In the genomic region with DNA sequence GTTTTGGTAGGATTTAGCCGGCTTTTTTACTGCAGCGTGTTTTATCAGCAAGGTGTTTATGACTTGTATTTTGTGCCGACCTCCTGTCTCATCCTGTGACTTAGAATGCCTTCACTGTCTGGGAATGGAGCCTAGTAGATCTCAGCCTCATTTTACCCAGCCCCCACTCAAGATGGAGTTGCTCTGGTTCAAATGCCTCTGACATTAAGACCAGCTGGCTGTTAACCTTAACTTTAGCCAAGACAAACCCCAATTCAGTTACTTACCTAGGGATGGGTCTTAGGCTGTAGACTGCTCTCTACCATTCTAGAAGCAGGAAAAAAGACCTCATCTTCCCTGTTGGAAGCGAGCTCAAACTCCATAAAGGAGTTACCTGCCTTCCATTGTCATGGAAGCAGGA, we compare ENCODE assay signal across 8 cellular contexts. TPM values are rescaled to one million over a fixed set of nuclear protein-coding genes. Genes with fewer than 3 reads are reported as not detected.
DNase-seq lines count a peak whose midpoint lies in the region; ATAC-seq, FAIRE-seq and TF ChIP-seq lines count a peak whose summit lies in the region.
"Not testable (repeated sequence)": the region's sequence is repeated elsewhere in the genome, so short reads cannot be mapped to it uniquely, and the experiment has no call there.

No MANE protein-coding gene starts in this region.

- not testable (repeated sequence) for H3K4me3 Mint-ChIP-seq in GM23338
- peak overlapping the region; percentile 78 for H3K4me3 Mint-ChIP-seq in WTC11
- H3K4me3 Mint-ChIP-seq in activated T-helper 17 cell treated with anti-CD3 and anti-CD28 coated beads, Interleukin-2, amount 50 U/mL, for 72 hours = peak overlapping the region; percentile 73
- H3K4me3 Mint-ChIP-seq in brain = peak overlapping the region in 3 of 5 experiments; percentile 34 to 88 (median 87)
- peak overlapping the region; percentile 8 for H3K4me3 Mint-ChIP-seq in mesothelial cell of epicardium
- peak overlapping the region; percentile 56 to 82 (median 72) for H3K4me3 Mint-ChIP-seq in nephron
- peak overlapping the region; percentile 45 for H3K4me3 Mint-ChIP-seq in type B pancreatic cell

- not testable (repeated sequence) for H4K5ac ChIP-seq in H1 (ENCODE audit: insufficient read length, low read depth, low read length)

- POLR2A ChIA-PET in WTC11 (lab: Charles Lee) = interaction anchor here (1.2 kb wide), 1 partner anchor 69 kb away, joined by 3 read pairs; no protein-coding TSS in a partner anchor
- POLR2A ChIA-PET in H1 (lab: Charles Lee; ENCODE audit: partially characterized antibody) = interaction anchor here (1.2 to 3.5 kb wide), 2 partner anchors 13 to 123 kb away, joined by 3 to 32 read pairs; no protein-coding TSS in a partner anchor

- H3K4me1 ChIP-seq in GM23338 (ENCODE audit: insufficient read depth) (peaks cover 38% of the 10 kb centered on the region), H1 (replicated peaks in 1 of 4; ENCODE audit: control insufficient read depth in 3 of 4, insufficient read depth in 4 of 4, low read length in 3 of 4) (peaks cover 6 to 23% (median 11%) of the 10 kb centered on the region in 4 experiments)

- not testable (repeated sequence) for TF ChIP-seq POLR2A in H1 (IDR thresholded peaks at IDR 0.05; ENCODE audit: control extremely low read depth in 1 of 2, low read depth in 2 of 2, low read length in 2 of 2)

- H3K79me2 ChIP-seq in GM23338 (replicated peaks; ENCODE audit: insufficient read depth) (peaks cover 31% of the 10 kb centered on the region), H1 (ENCODE audit: control insufficient read depth in 1 of 2, insufficient read depth in 2 of 2, low read length in 2 of 2) (peaks cover 3 to 25% of the 10 kb centered on the region in 2 experiments; a peak in 3 of 4 replicates)

- H3K36me3 Mint-ChIP-seq in GM23338 (ENCODE audit: low read depth) (peaks cover 32% of the 10 kb centered on the region), WTC11 (peaks cover 32% of the 10 kb centered on the region)
- H3K36me3 Mint-ChIP-seq in activated T-helper 17 cell treated with anti-CD3 and anti-CD28 coated beads, Interleukin-2, amount 50 U/mL, for 72 hours (ENCODE audit: low read depth); brain; mesothelial cell of epicardium; nephron (ENCODE audit: low read depth); type B pancreatic cell: not testable (repeated sequence)

- not testable (repeated sequence) for H3K27me3 ChIP-seq in GM23338 (ENCODE audit: insufficient read depth); H1 (replicated peaks in 1 of 4; ENCODE audit: control insufficient read depth in 3 of 4, extremely low read depth in 1 of 4, insufficient read depth in 3 of 4, low read length in 3 of 4)

- H3K9me3 ChIP-seq in H1 (ENCODE audit: insufficient read depth in 2 of 2, low read depth in 1 of 2, low read length in 1 of 2) = not testable (repeated sequence)

- H3K18ac ChIP-seq in H1 (ENCODE audit: extremely low read depth, low read length) = 0 out of 2 replicates have a peak overlapping the region, but pooled peaks have one; percentile 6

- H3K79me1 ChIP-seq in H1 (ENCODE audit: low read depth, low read length) = not testable (repeated sequence)

- not testable (repeated sequence) for ATAC-seq in GM23338; WTC11; activated T-helper 17 cell treated with anti-CD3 and anti-CD28 coated beads, Interleukin-2, amount 50 U/mL, for 72 hours (replicated peaks)

- H3K23me2 ChIP-seq in H1 (ENCODE audit: low read depth, low read length) = peaks cover 10% of the 10 kb centered on the region

- not testable (repeated sequence) for H2BK5ac ChIP-seq in H1 (ENCODE audit: low read depth, low read length)

- not testable (repeated sequence) for H3K27me3 Mint-ChIP-seq in GM23338 (ENCODE audit: insufficient read depth, low read depth, poor library complexity); WTC11 (ENCODE audit: low read depth); activated T-helper 17 cell treated with anti-CD3 and anti-CD28 coated beads, Interleukin-2, amount 50 U/mL, for 72 hours; brain; mesothelial cell of epicardium (ENCODE audit: low read depth); type B pancreatic cell
- peaks cover 25% of the 10 kb centered on the region for H3K27me3 Mint-ChIP-seq in nephron (ENCODE audit: low read depth)

- peak overlapping the region; percentile 19 for H2AFZ ChIP-seq in GM23338
- not testable (repeated sequence) for H2AFZ ChIP-seq in H1 (ENCODE audit: low read length)

- H3K9me3 Mint-ChIP-seq in GM23338 (peaks cover 36% of the 10 kb centered on the region), WTC11 (peaks cover 25% of the 10 kb centered on the region), brain (peaks cover 7 to 12% (median 8%) of the 10 kb centered on the region in 5 experiments), nephron (peaks cover 12% of the 10 kb centered on the region)
- H3K9me3 Mint-ChIP-seq in activated T-helper 17 cell treated with anti-CD3 and anti-CD28 coated beads, Interleukin-2, amount 50 U/mL, for 72 hours; mesothelial cell of epicardium; type B pancreatic cell: not testable (repeated sequence)

- peak overlapping the region; percentile 75 for H2BK12ac ChIP-seq in H1 (ENCODE audit: low read depth, low read length)

- TF ChIP-seq CTCF in GM23338 (conservative IDR thresholded peaks at IDR 0.05; ENCODE audit: low read depth in 2 of 2); WTC11 (IDR thresholded peaks at IDR 0.05); brain (conservative IDR thresholded peaks at IDR 0.05); H1 (IDR thresholded peaks at IDR 0.05; ENCODE audit: control extremely low read depth in 1 of 3, insufficient read depth in 1 of 3, low read depth in 1 of 3, low read length in 3 of 3); mesothelial cell of epicardium (IDR thresholded peaks at IDR 0.05; ENCODE audit: unreplicated experiment); nephron (IDR thresholded peaks at IDR 0.05; ENCODE audit: unreplicated experiment in 3 of 3); type B pancreatic cell (conservative IDR thresholded peaks at IDR 0.05): not testable (repeated sequence)

- not testable (repeated sequence) for H3K23ac ChIP-seq in H1 (ENCODE audit: insufficient read length)

- peak overlapping the region; percentile 82; the same call in 1 of the 2 replicates for H3K4me2 ChIP-seq in GM23338
- peak overlapping the region in 1 of 2 experiments; percentile 77; a peak in 1 of 4 replicates for H3K4me2 ChIP-seq in H1 (ENCODE audit: insufficient read depth in 1 of 2, low read depth in 2 of 2, low read length in 2 of 2)

- not testable (repeated sequence) for H3K56ac ChIP-seq in H1 (replicated peaks; ENCODE audit: insufficient read length, low read depth, low read length)

- peak overlapping the region; percentile 53; the same call in 1 of the 2 replicates for H2BK15ac ChIP-seq in H1 (ENCODE audit: low read length)

- CTCF ChIA-PET in WTC11 (lab: Charles Lee) = interaction anchor here (1.2 to 3.2 kb wide), 3 partner anchors 14 to 123 kb away, joined by 4 to 19 read pairs (median 10); no protein-coding TSS in a partner anchor
- CTCF ChIA-PET in H1 (lab: Charles Lee; ENCODE audit: partially characterized antibody) = interaction anchor here (1.3 to 2.3 kb wide), 2 partner anchors 13 to 26 kb away, joined by 3 to 6 read pairs; no protein-coding TSS in a partner anchor

- H3K4me3 ChIP-seq in GM23338 = peak overlapping the region; percentile 91; the same call in 1 of the 2 replicates
- H3K4me3 ChIP-seq in H1 (ENCODE audit: extremely low read depth in 1 of 4, insufficient read depth in 2 of 4, low read depth in 3 of 4, low read length in 4 of 4) = not testable (repeated sequence)

- H4K8ac ChIP-seq in H1 (ENCODE audit: extremely low read depth, insufficient read depth, low read length) = not testable (repeated sequence)

- 82% methylated on average over 4 of the region's 4 CpGs; no CpG with 5 or more reads in 1 of the 2 experiments for WGBS in H1 (ENCODE audit: extremely low coverage in 1 of 2, insufficient coverage in 1 of 2, insufficient read length in 1 of 2, insufficient replicate concordance in 2 of 2, low coverage in 1 of 2, low lambda C conversion rate in 2 of 2, missing lambda C conversion rate in 1 of 2), 2 experiments

- not testable (repeated sequence) for H3K27ac Mint-ChIP-seq in GM23338; activated T-helper 17 cell treated with anti-CD3 and anti-CD28 coated beads, Interleukin-2, amount 50 U/mL, for 72 hours; brain; mesothelial cell of epicardium; nephron; type B pancreatic cell
- peak overlapping the region; percentile 57; the same call in 1 of the 2 replicates for H3K27ac Mint-ChIP-seq in WTC11

- peaks cover 11% of the 10 kb centered on the region for H3K36me3 ChIP-seq in GM23338 (ENCODE audit: insufficient read depth)
- not testable (repeated sequence) for H3K36me3 ChIP-seq in H1 (ENCODE audit: control insufficient read depth in 2 of 4, insufficient read depth in 4 of 4, low read length in 3 of 4)

- not testable (repeated sequence) for DNase-seq in GM23338 (ENCODE audit: low spot score); WTC11 (ENCODE audit: low spot score); H1 (ENCODE audit: low read depth in 1 of 2, low spot score in 2 of 2); mesothelial cell of epicardium (ENCODE audit: low spot score in 2 of 2, unreplicated experiment in 2 of 2); type B pancreatic cell (ENCODE audit: extremely low spot score, unreplicated experiment)

- peak overlapping the region; percentile 94 for H3K27ac ChIP-seq in GM23338 (ENCODE audit: low read depth)
- not testable (repeated sequence) for H3K27ac ChIP-seq in H1 (ENCODE audit: low read depth, low read length)

- peak overlapping the region; percentile 29 for H2BK20ac ChIP-seq in H1 (ENCODE audit: low read length)

- H3K14ac ChIP-seq in H1 (ENCODE audit: insufficient read length) = not testable (repeated sequence)

- FAIRE-seq in H1 (lab: Jason Lieb, UNC) = not testable (repeated sequence)

- peaks cover 47% of the 10 kb centered on the region for H3K4me1 Mint-ChIP-seq in GM23338
- peaks cover 48% of the 10 kb centered on the region for H3K4me1 Mint-ChIP-seq in WTC11
- H3K4me1 Mint-ChIP-seq in activated T-helper 17 cell treated with anti-CD3 and anti-CD28 coated beads, Interleukin-2, amount 50 U/mL, for 72 hours = peaks cover 13% of the 10 kb centered on the region
- peaks cover 36% of the 10 kb centered on the region for H3K4me1 Mint-ChIP-seq in brain
- H3K4me1 Mint-ChIP-seq in mesothelial cell of epicardium = peaks cover 16% of the 10 kb centered on the region
- peaks cover 15% of the 10 kb centered on the region for H3K4me1 Mint-ChIP-seq in nephron
- H3K4me1 Mint-ChIP-seq in type B pancreatic cell (ENCODE audit: unreplicated experiment) = peaks cover 11% of the 10 kb centered on the region

- H3K9ac ChIP-seq in H1 (replicated peaks in 1 of 4; ENCODE audit: extremely low read depth in 1 of 4, low read depth in 3 of 4, low read length in 3 of 4) = not testable (repeated sequence)

- H3K9me2 ChIP-seq in GM23338 (ENCODE audit: insufficient read depth) = not testable (repeated sequence)

- H2BK120ac ChIP-seq in H1 (replicated peaks; ENCODE audit: low read depth, low read length) = not testable (repeated sequence)

- TF ChIP-seq EP300 in H1 (IDR thresholded peaks at IDR 0.05; ENCODE audit: borderline replicate concordance in 1 of 2, low read depth in 2 of 2, low read length in 2 of 2) = not testable (repeated sequence)

- H4K91ac ChIP-seq in H1 (replicated peaks; ENCODE audit: insufficient read length, low read length) = not testable (repeated sequence)

- not testable (repeated sequence) for H3K4ac ChIP-seq in H1 (replicated peaks; ENCODE audit: insufficient read length, low read depth, low read length)

- H4K20me1 ChIP-seq in GM23338 (replicated peaks; ENCODE audit: insufficient read depth) = peaks cover 10% of the 10 kb centered on the region
- H4K20me1 ChIP-seq in H1 (replicated peaks in 1 of 2; ENCODE audit: control insufficient read depth in 1 of 2, insufficient read depth in 2 of 2, low read length in 2 of 2) = not testable (repeated sequence)

- TF ChIP-seq RAD21 in H1 (IDR thresholded peaks at IDR 0.05 in 1 of 2, conservative IDR thresholded peaks at IDR 0.05 in 1 of 2; ENCODE audit: low read depth in 2 of 2, low read length in 2 of 2) = not testable (repeated sequence)

- not testable (repeated sequence) for H3F3A ChIP-seq in GM23338 (replicated peaks; ENCODE audit: low read depth)

- H2AK5ac ChIP-seq in H1 (ENCODE audit: low read depth, low read length) = peak overlapping the region; percentile 65; the same call in 1 of the 2 replicates

RNA-seq across cellular contexts. Expression of gene AACS, which starts 1.7 kb away (rescaled TPM):
- total RNA-seq in GM23338 (2014; rRNA removed; shearing (Covaris generic)) = 64.4 and 64.5 TPM in 2 replicates
- 31.1 and 33.0 TPM in 2 replicates for polyA plus RNA-seq in GM23338 (2016; fragmentation: Nextera tagmentation; extraction: Ambion mirVana)
- total RNA-seq in WTC11 (2021) = 44.1 to 54.0 TPM (median 47.0 TPM) in 3 replicates
- total RNA-seq in activated T-helper 17 cell treated with anti-CD3 and anti-CD28 coated beads, Interleukin-2, amount 50 U/mL, for 72 hours = 10 to 100 TPM; 23.2 to 24.6 TPM
- 56.9 TPM for polyA plus RNA-seq in brain (ENCODE audit: insufficient read depth, low read depth, low replicate concordance)
- total RNA-seq in H1 (2021; fragmentation: NEBNext Ultra II Directional; extraction: Animal tissue kit (Norgen Biotek cat#: 25700)) = 52.4 and 54.6 TPM in 2 replicates
- 51.9 and 60.8 TPM in 2 replicates for polyA plus RNA-seq in H1 (2011; rRNA removed)
- 40.7 TPM for polyA plus RNA-seq in H1 (2011; cell fraction: cytosol; rRNA removed)
- polyA plus RNA-seq in H1 (2011; cell fraction: nucleus; rRNA removed) = 79.8 TPM
- 44.6 to 57.4 TPM (median 56.9 TPM) in 4 replicates for polyA plus RNA-seq in H1 (2012, experiment 1 of 2)
- 57.2 TPM for polyA plus RNA-seq in H1 (2012, experiment 2 of 2)
- polyA plus RNA-seq in H1 (2013, experiment 1 of 2) = 26.7 TPM
- 25.2 TPM for polyA plus RNA-seq in H1 (2013, experiment 2 of 2)
- 66.1 and 81.3 TPM in 2 replicates for polyA minus RNA-seq in H1 (2011; rRNA and poly(A)+ RNA removed)
- polyA minus RNA-seq in H1 (2011; cell fraction: cytosol; rRNA and poly(A)+ RNA removed) = 36.7 TPM
- polyA minus RNA-seq in H1 (2011; cell fraction: nucleus; rRNA and poly(A)+ RNA removed) = 35.1 TPM
- total RNA-seq in mesothelial cell of epicardium = 31.4 to 34.6 TPM (median 34.4 TPM) in 3 replicates
- 26.9 and 37.1 TPM in 2 replicates for total RNA-seq in type B pancreatic cell (ENCODE audit: low replicate concordance)
